ENCODE assay signal across 26 cellular contexts in the genomic region with DNA sequence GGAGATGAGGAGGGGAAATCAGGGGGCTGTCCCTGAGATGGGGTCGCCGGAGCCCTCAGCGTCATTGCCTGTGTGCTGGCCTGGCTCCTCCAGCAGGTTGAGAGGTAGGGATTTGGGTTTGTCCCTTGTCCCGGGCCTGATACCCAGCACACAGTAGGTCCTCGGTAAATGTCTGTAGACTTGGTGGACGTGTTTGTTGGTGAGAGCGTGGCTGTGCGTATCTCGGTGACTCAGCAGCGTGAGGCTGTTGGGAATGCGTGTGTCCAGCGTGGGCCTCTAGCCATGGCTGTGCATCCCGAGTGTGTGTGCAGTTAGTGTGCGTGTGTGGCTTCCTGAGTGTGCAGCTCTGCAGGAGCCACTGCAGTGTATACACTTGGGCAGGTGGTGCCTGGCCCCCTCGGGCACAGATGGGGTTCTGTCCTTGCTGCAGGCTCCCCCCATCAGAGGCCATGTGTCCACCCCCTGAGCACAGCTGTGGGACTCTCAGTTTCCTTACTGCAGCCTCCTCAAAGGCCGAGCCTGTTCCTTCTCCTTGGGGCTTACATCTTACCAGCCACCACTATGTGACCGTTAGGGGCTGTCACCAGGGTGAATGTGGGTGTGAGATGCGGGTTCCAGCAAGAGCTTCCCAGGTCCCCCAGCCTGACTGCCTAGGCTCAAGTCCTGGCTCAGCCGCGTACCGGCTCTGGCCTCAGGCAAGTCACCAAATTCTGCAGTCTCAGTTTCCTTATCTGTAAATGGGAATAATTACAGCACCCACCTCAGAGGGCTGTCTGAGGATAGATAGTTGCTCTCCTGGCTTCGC. TPM values are rescaled to one million over a fixed set of nuclear protein-coding genes. Genes with fewer than 3 reads are reported as not detected.
"Had no signal": no experiment of that assay in that cellular context is flagged by ENCODE, and none has a peak within 500 bp of the region (broad histone marks: within the 10 kb centered on the region; RNA-seq: fewer than 3 reads in every experiment).

No MANE protein-coding gene starts in this region.

- H3K4me1 ChIP-seq: vagina had no signal

- H3K27ac ChIP-seq: gastroesophageal sphincter, skin epidermis, vagina had no signal

- H3K27me3 ChIP-seq: vagina had no signal

- ATAC-seq: activated CD8-positive, alpha-beta T cell treated with anti-CD3 and anti-CD28 coated beads for 36 hours; activated naive CD8-positive, alpha-beta T cell treated with anti-CD3 and anti-CD28 coated beads, Interleukin-2, amount 50 U/mL, for 24 hours; effector memory CD8-positive, alpha-beta T cell; gastroesophageal sphincter; left colon; naive thymus-derived CD4-positive, alpha-beta T cell; sciatic nerve had no signal

- H3K4me3 ChIP-seq: gastroesophageal sphincter, skin epidermis, vagina had no signal

- DNase-seq: activated CD4-positive, alpha-beta T cell treated with anti-CD3 and anti-CD28 coated beads, Interleukin-2, amount 50 U/mL, for 1 hour; activated CD8-positive, alpha-beta T cell treated with anti-CD3 and anti-CD28 coated beads for 36 hours; activated naive CD8-positive, alpha-beta T cell treated with anti-CD3 and anti-CD28 coated beads, Interleukin-2, amount 50 U/mL, for 24 hours; activated T-cell treated with anti-CD3 and anti-CD28 coated beads, Interleukin-2, amount 50 U/mL, for 48 hours; cortex of kidney; effector memory CD8-positive, alpha-beta T cell; erythroblast; immature natural killer cell; kidney; left colon; midbrain; naive thymus-derived CD4-positive, alpha-beta T cell; stimulated activated CD4-positive, alpha-beta T cell treated with anti-CD3 and anti-CD28 coated beads, Interleukin-12 subunit alpha, Interleukin-12 subunit beta, amount 100 ng/mL, for 4 hours; stimulated activated CD4-positive, alpha-beta T cell treated with anti-CD3 and anti-CD28 coated beads, Interleukin-4, amount 100 ng/mL, for 1 hour; substantia nigra; T-helper 2 cell had no signal

- H3K9me3 ChIP-seq: vagina had no signal

- H3K36me3 ChIP-seq: gastroesophageal sphincter, vagina had no signal

RNA-seq across cellular contexts. Expression of gene NECAB2, which starts 5.7 kb away (rescaled TPM):
- total RNA-seq: activated CD8-positive, alpha-beta T cell treated with anti-CD3 and anti-CD28 coated beads for 36 hours; activated T-helper 2 cell treated with anti-CD3 and anti-CD28 coated beads, Interferon-gamma antibody, Interleukin-2, Interleukin-4, amounts not matched to agents 10 μg/mL and 5 μg/mL and 100 μg/mL, durations not matched to agents 14 hours and 24 hours and 36 hours; bronchial epithelial cell; fibroblast of villous mesenchyme; lower leg skin; naive thymus-derived CD4-positive, alpha-beta T cell; osteocyte; renal cortical epithelial cell; vagina had no signal
